In the genomic region with DNA sequence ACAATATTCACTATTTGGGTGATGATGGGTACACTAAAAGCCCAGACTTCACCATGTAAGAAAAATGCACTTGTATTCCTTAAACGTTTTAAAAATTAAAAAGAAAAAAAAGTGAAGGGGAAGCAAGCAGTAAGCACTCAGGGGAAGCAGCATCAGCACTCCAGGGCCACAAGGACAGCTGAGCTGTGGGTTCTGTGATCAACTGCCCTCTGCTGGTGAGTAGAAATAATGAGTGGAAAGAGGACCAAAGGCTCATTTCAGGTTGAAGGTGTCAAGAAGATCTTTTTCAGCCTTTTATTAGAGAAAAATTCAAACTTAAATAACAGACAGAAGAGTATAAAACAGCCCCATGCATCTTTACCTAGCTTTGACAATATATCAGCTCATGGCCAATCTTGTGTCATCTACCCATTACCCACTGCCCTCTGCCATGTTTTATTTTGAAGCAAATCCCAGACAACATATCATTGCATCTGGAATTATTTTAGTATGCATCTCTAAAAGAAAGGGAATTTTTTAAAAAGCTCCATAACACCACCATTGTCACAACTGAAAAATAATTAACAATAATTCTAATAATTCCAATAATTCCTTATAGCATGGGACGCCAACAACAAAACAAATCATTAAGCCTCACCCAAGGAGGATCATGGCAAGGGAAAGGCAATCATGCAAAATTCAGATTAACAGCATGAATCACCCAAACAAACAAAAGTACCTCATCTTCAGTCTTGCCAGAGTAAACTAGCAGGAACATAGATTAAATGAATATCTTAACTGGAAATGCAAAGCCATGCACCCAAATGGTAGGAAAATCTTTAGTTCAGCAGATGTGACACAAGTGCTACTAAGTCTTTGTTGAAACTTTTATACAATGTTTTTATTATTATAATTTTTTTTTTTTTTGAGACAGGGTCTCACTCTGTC, we compare ENCODE assay signal across 9 cellular contexts. TPM values are rescaled to one million over a fixed set of nuclear protein-coding genes. Genes with fewer than 3 reads are reported as not detected.
DNase-seq lines count a peak whose midpoint lies in the region; ATAC-seq and TF ChIP-seq lines count a peak whose summit lies in the region.
"Had no signal": no experiment of that assay in that cellular context is flagged by ENCODE, and none has a peak within 500 bp of the region (broad histone marks: within the 10 kb centered on the region; RNA-seq: fewer than 3 reads in every experiment).

No MANE protein-coding gene starts in this region.

- H3K4me3 ChIP-seq in H7 (ENCODE audit: insufficient read depth, low read depth, low read length) (no peak overlapping the region), epithelial cell of proximal tubule (ENCODE audit: low read depth, low read length) (no peak overlapping the region)
- H3K4me3 ChIP-seq: BLaER1 had no signal

- H3K27me3 ChIP-seq in H7 (ENCODE audit: control insufficient read depth, insufficient read depth, low read length) = no peaks in the 10 kb centered on the region
- H3K27me3 ChIP-seq: BLaER1 had no signal

- peak; percentile 80 for TF ChIP-seq CTCF in epithelial cell of proximal tubule (conservative IDR thresholded peaks at IDR 0.05; ENCODE audit: low read depth, low read length)

- peaks cover 4% of the 10 kb centered on the region for H3K36me3 ChIP-seq in H7 (replicated peaks; ENCODE audit: control insufficient read depth, insufficient read depth, low read length)

- ATAC-seq in GM21381 (IDR thresholded peaks at IDR 0.05; ENCODE audit: unreplicated experiment) = no peak

- peak; percentile 11 for DNase-seq in DMS79 treated with DMSO at 0.1 percent for 48 hours (lab: John Stamatoyannopoulos, UW)
- no peak for DNase-seq in DMS79 (lab: John Stamatoyannopoulos, UW)
- DNase-seq in H7 = peak; percentile 66
- DNase-seq in NCI-H2196 (lab: John Stamatoyannopoulos, UW; ENCODE audit: unreplicated experiment) = peak; percentile 15
- peak; percentile 17 to 25 for DNase-seq in activated CD4-positive, alpha-beta T cell treated with anti-CD3 and anti-CD28 coated beads for 4 hours
- DNase-seq in epithelial cell of proximal tubule (ENCODE audit: low read depth) = no peak
- peak; percentile 61 for DNase-seq in myocyte (ENCODE audit: low read depth)

RNA-seq across cellular contexts. Expression of gene TAMM41, which starts 42.4 kb away (rescaled TPM):
- total RNA-seq in H7 (2014; rRNA removed; shearing (Covaris generic)) = 6.4 and 9.0 TPM in 2 replicates
- 12.9 and 13.5 TPM in 2 replicates for total RNA-seq in epithelial cell of proximal tubule
- 7.4 and 8.6 TPM in 2 replicates for total RNA-seq in myocyte
- 15.0 TPM for polyA plus RNA-seq in myocyte (2012)

Comparison
In these comparisons a context has a peak if more than half of its experiments do, and no peak if none do; other contexts are left out.
1. DNase-seq: peak in DMS79 treated with DMSO at 0.1 percent for 48 hours (single experiment), H7 (single experiment), NCI-H2196 (single experiment), activated CD4-positive, alpha-beta T cell treated with anti-CD3 and anti-CD28 coated beads for 4 hours (2 of 2) and myocyte (single experiment); none in DMS79 (single experiment) and epithelial cell of proximal tubule (single experiment).